9 cellular contexts compared by ENCODE assay signal in genomic region chr6:13304101-13304500, GRCh38. TPM values are rescaled to one million over a fixed set of nuclear protein-coding genes. Genes with fewer than 3 reads are reported as not detected.
A peak's percentile ranks its signal among the peaks of the same experiment; 100 is the strongest.
DNase-seq lines count a peak whose midpoint lies in the region; ATAC-seq and TF ChIP-seq lines count a peak whose summit lies in the region.
"Had no signal": no experiment of that assay in that cellular context is flagged by ENCODE, and none has a peak within 500 bp of the region (broad histone marks: within the 10 kb centered on the region; RNA-seq: fewer than 3 reads in every experiment).

No MANE protein-coding gene starts in this region.

- POLR2A ChIA-PET in activated CD8-positive, alpha-beta T cell treated with anti-CD3 and anti-CD28 coated beads, Interleukin-2, amount 10 ng/mL, durations not matched to agents 7 days and 5 days (lab: Charles Lee) = interaction anchor here (0.7 to 3.4 kb wide), 3 partner anchors 24 to 270 kb away, joined by 3 to 12 read pairs (median 3); partner anchors contain the start of genes SIRT5 and TBC1D7

- H3K36me3 ChIP-seq in gastroesophageal sphincter = peaks cover 0 to 45% of the 10 kb centered on the region in 2 donors
- peaks cover 0 to 42% (median 0%) of the 10 kb centered on the region in 4 donors for H3K36me3 ChIP-seq in right lobe of liver

- TF ChIP-seq EP300 in gastroesophageal sphincter (IDR thresholded peaks at IDR 0.05) = no peak

- H3K9me3 Mint-ChIP-seq in IgD-negative memory B cell = no peaks in the 10 kb centered on the region
- H3K9me3 Mint-ChIP-seq in activated CD8-positive, alpha-beta T cell treated with anti-CD3 and anti-CD28 coated beads, Interleukin-2, amount 10 ng/mL, durations not matched to agents 7 days and 5 days (ENCODE audit: insufficient read depth) = no peaks in the 10 kb centered on the region
- peaks cover 0 to 4% of the 10 kb centered on the region in 2 donors for H3K9me3 Mint-ChIP-seq in stimulated activated naive B cell treated with anti-CD40 and anti-IgM and Interleukin-4, amounts not matched to agents 10 μg/mL and 1 μg/mL and 100 μg/mL, for 72 hours
- H3K9me3 Mint-ChIP-seq: activated naive CD4-positive, alpha-beta T cell treated with anti-CD3 and anti-CD28 coated beads, Interleukin-2, amount 50 U/mL, for 24 hours had no signal

- peaks cover 5 to 31% (median 8%) of the 10 kb centered on the region in 3 donors for H3K4me1 ChIP-seq in gastroesophageal sphincter
- H3K4me1 ChIP-seq in right lobe of liver = peaks cover 0 to 6% (median 0%) of the 10 kb centered on the region in 4 donors

- TF ChIP-seq POLR2A in gastroesophageal sphincter (IDR thresholded peaks at IDR 0.05) = no peak
- no peak for TF ChIP-seq POLR2A in right lobe of liver (IDR thresholded peaks at IDR 0.05)

- H3K4me1 Mint-ChIP-seq in IgD-negative memory B cell = peaks cover 26 to 38% (median 32%) of the 10 kb centered on the region in 3 donors
- H3K4me1 Mint-ChIP-seq in activated CD8-positive, alpha-beta T cell treated with anti-CD3 and anti-CD28 coated beads, Interleukin-2, amount 10 ng/mL, durations not matched to agents 7 days and 5 days (ENCODE audit: low read depth) = peaks cover 23% of the 10 kb centered on the region
- H3K4me1 Mint-ChIP-seq in stimulated activated naive B cell treated with anti-CD40 and anti-IgM and Interleukin-4, amounts not matched to agents 10 μg/mL and 1 μg/mL and 100 μg/mL, for 72 hours = peaks cover 41 to 74% of the 10 kb centered on the region in 2 donors

- H3K9me3 ChIP-seq in gastroesophageal sphincter (no peaks in the 10 kb centered on the region), right lobe of liver (no peaks in the 10 kb centered on the region)

- peak overlapping the region; percentile 11 to 95 (median 71) for H3K27ac Mint-ChIP-seq in IgD-negative memory B cell
- peak overlapping the region; percentile 17 for H3K27ac Mint-ChIP-seq in activated CD8-positive, alpha-beta T cell treated with anti-CD3 and anti-CD28 coated beads, Interleukin-2, amount 10 ng/mL, durations not matched to agents 7 days and 5 days
- peak overlapping the region; percentile 92 for H3K27ac Mint-ChIP-seq in stimulated activated naive B cell treated with anti-CD40 and anti-IgM and Interleukin-4, amounts not matched to agents 10 μg/mL and 1 μg/mL and 100 μg/mL, for 72 hours
- H3K27ac Mint-ChIP-seq: activated naive CD4-positive, alpha-beta T cell treated with anti-CD3 and anti-CD28 coated beads, Interleukin-2, amount 50 U/mL, for 24 hours had no signal

- peak overlapping the region; percentile 22 to 95 (median 70) for H3K4me3 Mint-ChIP-seq in IgD-negative memory B cell
- no peak overlapping the region for H3K4me3 Mint-ChIP-seq in activated CD8-positive, alpha-beta T cell treated with anti-CD3 and anti-CD28 coated beads, Interleukin-2, amount 10 ng/mL, durations not matched to agents 7 days and 5 days
- H3K4me3 Mint-ChIP-seq in stimulated activated naive B cell treated with anti-CD40 and anti-IgM and Interleukin-4, amounts not matched to agents 10 μg/mL and 1 μg/mL and 100 μg/mL, for 72 hours = peak overlapping the region; percentile 50 to 77
- H3K4me3 Mint-ChIP-seq: activated naive CD4-positive, alpha-beta T cell treated with anti-CD3 and anti-CD28 coated beads, Interleukin-2, amount 50 U/mL, for 24 hours had no signal

- H3K27ac ChIP-seq in gastroesophageal sphincter (peak overlapping the region; percentile 35 to 80 (median 74)), right lobe of liver (peak overlapping the region in 1 of 3 donors; percentile 61)

- H3K4me3 ChIP-seq in gastroesophageal sphincter (peak overlapping the region in 1 of 2 donors; percentile 33), right lobe of liver (no peak overlapping the region)

- no peaks in the 10 kb centered on the region for H3K27me3 ChIP-seq in gastroesophageal sphincter
- H3K27me3 ChIP-seq in right lobe of liver = no peaks in the 10 kb centered on the region

- ATAC-seq in activated CD8-positive, alpha-beta T cell treated with anti-CD3 and anti-CD28 coated beads, Interleukin-2, amount 10 ng/mL, durations not matched to agents 7 days and 5 days = no peak
- ATAC-seq in gastroesophageal sphincter (no peak), right lobe of liver (no peak)
- ATAC-seq in stimulated activated naive B cell treated with anti-CD40 and anti-IgM and Interleukin-4, amounts not matched to agents 10 μg/mL and 1 μg/mL and 100 μg/mL, for 72 hours (replicated peaks) = peak; percentile 9 to 18

- H3K27me3 Mint-ChIP-seq in IgD-negative memory B cell = no peaks in the 10 kb centered on the region
- no peaks in the 10 kb centered on the region for H3K27me3 Mint-ChIP-seq in activated CD8-positive, alpha-beta T cell treated with anti-CD3 and anti-CD28 coated beads, Interleukin-2, amount 10 ng/mL, durations not matched to agents 7 days and 5 days (ENCODE audit: low read depth)
- H3K27me3 Mint-ChIP-seq in stimulated activated naive B cell treated with anti-CD40 and anti-IgM and Interleukin-4, amounts not matched to agents 10 μg/mL and 1 μg/mL and 100 μg/mL, for 72 hours = no peaks in the 10 kb centered on the region
- H3K27me3 Mint-ChIP-seq: activated naive CD4-positive, alpha-beta T cell treated with anti-CD3 and anti-CD28 coated beads, Interleukin-2, amount 50 U/mL, for 24 hours had no signal

- peaks cover 9% of the 10 kb centered on the region for H3K36me3 Mint-ChIP-seq in IgD-negative memory B cell
- H3K36me3 Mint-ChIP-seq in activated CD8-positive, alpha-beta T cell treated with anti-CD3 and anti-CD28 coated beads, Interleukin-2, amount 10 ng/mL, durations not matched to agents 7 days and 5 days (ENCODE audit: low read depth) = peaks cover 57% of the 10 kb centered on the region
- H3K36me3 Mint-ChIP-seq in stimulated activated naive B cell treated with anti-CD40 and anti-IgM and Interleukin-4, amounts not matched to agents 10 μg/mL and 1 μg/mL and 100 μg/mL, for 72 hours = peaks cover 49 to 74% of the 10 kb centered on the region in 2 donors

- WGBS in gastroesophageal sphincter (ENCODE audit: low coverage in 1 of 2), 2 donors = 44 to 71% methylated on average over 2 to 6 of the region's 6 CpGs
- WGBS in right lobe of liver (ENCODE audit: insufficient coverage, low coverage, low lambda C conversion rate, missing lambda C conversion rate) = 83% methylated on average over 6 of the region's 6 CpGs

- no peak for TF ChIP-seq CTCF in gastroesophageal sphincter (IDR thresholded peaks at IDR 0.05)
- TF ChIP-seq CTCF in right lobe of liver (IDR thresholded peaks at IDR 0.05) = no peak

- CTCF ChIA-PET in activated CD8-positive, alpha-beta T cell treated with anti-CD3 and anti-CD28 coated beads, Interleukin-2, amount 10 ng/mL, durations not matched to agents 7 days and 5 days (lab: Charles Lee) = interaction anchor here (0.7 to 2.3 kb wide), 3 partner anchors 18 to 28 kb away, joined by 3 to 4 read pairs (median 3); partner anchors contain the start of gene TBC1D7

- peak; percentile 15 for DNase-seq in activated CD8-positive, alpha-beta T cell treated with anti-CD3 and anti-CD28 coated beads, Interleukin-2, amount 10 ng/mL, durations not matched to agents 7 days and 5 days
- DNase-seq in stimulated activated naive B cell treated with anti-CD40 and anti-IgM and Interleukin-4, amounts not matched to agents 10 μg/mL and 1 μg/mL and 100 μg/mL, for 72 hours = no peak
- no peak for DNase-seq in right lobe of liver
- no peak for DNase-seq in NCI-H1105 (lab: John Stamatoyannopoulos, UW)
- no peak for DNase-seq in T-helper 9 cell
- DNase-seq: DMS79 had no signal

- intact Hi-C loops in right lobe of liver (cut with DNase I) = no loop called here

RNA-seq across cellular contexts. Expression of gene TBC1D7, which starts 24.2 kb away (rescaled TPM):
- 15.7 TPM for polyA plus RNA-seq in IgD-negative memory B cell
- 10 to 100 TPM; 25.2 to 30.3 TPM for total RNA-seq in activated CD8-positive, alpha-beta T cell treated with anti-CD3 and anti-CD28 coated beads, Interleukin-2, amount 10 ng/mL, durations not matched to agents 7 days and 5 days
- total RNA-seq in gastroesophageal sphincter (10 to 100 TPM in 1 of 4 donors, 1 to 10 TPM in 3; 5.1 to 14.5 (median 7.3) TPM), right lobe of liver (10 to 100 TPM in 2 of 6 experiments, 1 to 10 TPM in 4; 7.8 to 16.0 (median 9.7) TPM)

Comparison
In these comparisons a context has a peak if more than half of its experiments do, and no peak if none do; other contexts are left out.
1. H3K27ac Mint-ChIP-seq: peak in every context shown above with its lines; median percentile 92 in stimulated activated naive B cell treated with anti-CD40 and anti-IgM and Interleukin-4, amounts not matched to agents 10 μg/mL and 1 μg/mL and 100 μg/mL, for 72 hours; 71 in IgD-negative memory B cell; 17 in activated CD8-positive, alpha-beta T cell treated with anti-CD3 and anti-CD28 coated beads, Interleukin-2, amount 10 ng/mL, durations not matched to agents 7 days and 5 days.
2. ATAC-seq: peak in stimulated activated naive B cell treated with anti-CD40 and anti-IgM and Interleukin-4, amounts not matched to agents 10 μg/mL and 1 μg/mL and 100 μg/mL, for 72 hours (2 of 2); none in activated CD8-positive, alpha-beta T cell treated with anti-CD3 and anti-CD28 coated beads, Interleukin-2, amount 10 ng/mL, durations not matched to agents 7 days and 5 days (single experiment), gastroesophageal sphincter (single experiment) and right lobe of liver (0 of 4).